Comparison of ENCODE assay signal across 1 cellular context in genomic region chr6:149963462-149964242, GRCh38.
TF ChIP-seq lines count a peak whose summit lies in the region.

Gene ULBP1 (plus strand): TSS chr6:149963943. CDS start chr6:149964050, 107 bp downstream.

TF ChIP-seq in K562, 482 proteins besides CTCF, POLR2A, EP300 and RAD21 (continued from another document and continues in another):
- no peak for TF ChIP-seq ETS2 (tag; IDR thresholded peaks at IDR 0.05; ENCODE audit: borderline replicate concordance, poor library complexity, severe bottlenecking)
- TF ChIP-seq ZNF324 (CRISPR knock-in tag; IDR thresholded peaks at IDR 0.05) = no peak
- no peak for TF ChIP-seq SRSF9 (IDR thresholded peaks at IDR 0.05; ENCODE audit: borderline replicate concordance, low read depth, low read length)
- no peak for TF ChIP-seq ZKSCAN1 (IDR thresholded peaks at IDR 0.05; ENCODE audit: low read depth, low read length)
- TF ChIP-seq FOXP1 (CRISPR knock-in tag; IDR thresholded peaks at IDR 0.05) = peak; percentile 87
- TF ChIP-seq NR4A1 (CRISPR knock-in tag; IDR thresholded peaks at IDR 0.05) = no peak
- TF ChIP-seq NR4A1 (tag; IDR thresholded peaks at IDR 0.05) = peak; percentile 81
- peak; percentile 51; the same call in 1 of the 2 replicates for TF ChIP-seq ESRRA (IDR thresholded peaks at IDR 0.05; ENCODE audit: borderline replicate concordance, low read depth)
- no peak for TF ChIP-seq ZNF551 (CRISPR knock-in tag; IDR thresholded peaks at IDR 0.05)
- 0 out of 4 replicates have a peak, but pooled peaks of 1 of the 2 experiments have one; percentile 27 for TF ChIP-seq KDM4B (IDR thresholded peaks at IDR 0.05; ENCODE audit: borderline replicate concordance in 2 of 2, low read depth in 1 of 2)
- TF ChIP-seq TCF7 (IDR thresholded peaks at IDR 0.05; ENCODE audit: borderline replicate concordance) = no peak; the same call in 1 of the 2 replicates
- TF ChIP-seq GTF2A2 (tag; IDR thresholded peaks at IDR 0.05) = no peak
- TF ChIP-seq ETS1 (conservative IDR thresholded peaks at IDR 0.05; ENCODE audit: control insufficient read depth, low read depth, low read length) = peak; percentile 31; the same call in 1 of the 2 replicates
- peak; percentile 97 for TF ChIP-seq PKNOX1 (IDR thresholded peaks at IDR 0.05)
- no peak for TF ChIP-seq OTX1 (CRISPR knock-in tag; IDR thresholded peaks at IDR 0.05)
- no peak for TF ChIP-seq MYBL2 (IDR thresholded peaks at IDR 0.05; ENCODE audit: low read depth)
- no peak for TF ChIP-seq MYBL2 (CRISPR knock-in tag; IDR thresholded peaks at IDR 0.05; ENCODE audit: borderline replicate concordance)
- no peak for TF ChIP-seq RBM17 (IDR thresholded peaks at IDR 0.05; ENCODE audit: borderline replicate concordance, low read depth, low read length)
- peak; percentile 46 for TF ChIP-seq MXD1 (CRISPR knock-in tag; IDR thresholded peaks at IDR 0.05; ENCODE audit: borderline replicate concordance, poor library complexity, severe bottlenecking)
- no peak; the same call in none of the 2 replicates for TF ChIP-seq FOXJ2 (tag; IDR thresholded peaks at IDR 0.05)
- TF ChIP-seq ZNF280B (CRISPR knock-in tag; IDR thresholded peaks at IDR 0.05) = no peak
- TF ChIP-seq HMGN3 (IDR thresholded peaks at IDR 0.05; ENCODE audit: borderline replicate concordance, extremely low read depth, insufficient read length, low read depth, low read length) = peak; percentile 96
- TF ChIP-seq ZBTB40 (IDR thresholded peaks at IDR 0.05) = peak; percentile 62; the same call in 1 of the 2 replicates
- TF ChIP-seq ZBTB40 (CRISPR knock-in tag; IDR thresholded peaks at IDR 0.05) = no peak; the same call in 1 of the 2 replicates
- TF ChIP-seq SNRNP70 (optimal IDR thresholded peaks at IDR 0.05; ENCODE audit: low read depth, low read length) = no peak
- TF ChIP-seq KDM5B (IDR thresholded peaks at IDR 0.05; ENCODE audit: insufficient replicate concordance, low read depth, low read length) = peak; percentile 88
- peak; percentile 77 for TF ChIP-seq POLR2B (IDR thresholded peaks at IDR 0.05; ENCODE audit: low read depth, partially characterized antibody)
- TF ChIP-seq GABPB1 (CRISPR knock-in tag; IDR thresholded peaks at IDR 0.05) = peak; percentile 67; the same call in 1 of the 2 replicates
- TF ChIP-seq CUX1 (CRISPR knock-in tag; IDR thresholded peaks at IDR 0.05) = no peak
- TF ChIP-seq HNRNPLL (IDR thresholded peaks at IDR 0.05; ENCODE audit: low read depth, low read length, poor library complexity, severe bottlenecking) = peak; percentile 67
- TF ChIP-seq ZNF143 (CRISPR knock-in tag; IDR thresholded peaks at IDR 0.05) = 0 out of 2 replicates have a peak, but pooled peaks have one; percentile 41
- no peak for TF ChIP-seq HMG20B (CRISPR knock-in tag; IDR thresholded peaks at IDR 0.05)
- TF ChIP-seq SMARCA4 (IDR thresholded peaks at IDR 0.05) = no peak; the same call in 1 of the 2 replicates
- peak; percentile 63; the same call in 1 of the 2 replicates for TF ChIP-seq CHD2 (IDR thresholded peaks at IDR 0.05; ENCODE audit: low read depth, low read length)
- no peak; the same call in 1 of the 2 replicates for TF ChIP-seq TAF7 (tag; IDR thresholded peaks at IDR 0.05)
- TF ChIP-seq RNF219 (CRISPR knock-in tag; IDR thresholded peaks at IDR 0.05) = no peak
- no peak for TF ChIP-seq NCOA2 (IDR thresholded peaks at IDR 0.05; ENCODE audit: partially characterized antibody in 2 of 2)
- TF ChIP-seq ZNF764 (CRISPR knock-in tag; IDR thresholded peaks at IDR 0.05; ENCODE audit: low read depth) = no peak
- peak; percentile 75 to 89 for TF ChIP-seq FOXK2 (conservative IDR thresholded peaks at IDR 0.05 in 1 of 2, IDR thresholded peaks at IDR 0.05 in 1 of 2; ENCODE audit: low read depth in 2 of 2)
- no peak for TF ChIP-seq PTRF (tag; IDR thresholded peaks at IDR 0.05)
